In the genomic region with DNA sequence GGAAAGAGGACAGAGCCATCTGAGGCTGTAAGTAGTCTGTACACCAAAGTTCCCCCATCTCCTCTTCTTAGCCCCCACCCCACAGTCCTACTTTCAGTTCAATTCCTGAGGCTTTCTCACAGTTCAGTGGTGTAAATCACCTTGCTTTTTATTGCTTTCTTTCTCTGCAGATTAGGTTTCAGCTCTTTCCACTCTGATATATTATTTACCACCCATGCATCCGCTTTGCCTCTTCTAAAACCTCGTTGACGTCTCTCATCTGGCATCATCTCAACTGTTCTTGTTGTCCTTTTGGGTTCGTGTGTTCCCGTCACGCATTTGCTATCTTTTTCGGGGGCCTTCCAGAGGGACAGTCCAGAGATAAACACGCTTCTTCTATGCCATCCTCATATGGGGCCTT, we compare ENCODE assay signal across 22 cellular contexts.
"Had no signal": no experiment of that assay in that cellular context is flagged by ENCODE, and none has a peak within 500 bp of the region (broad histone marks: within the 10 kb centered on the region; RNA-seq: fewer than 3 reads in every experiment).

No MANE protein-coding gene starts in this region.

- H3K27ac ChIP-seq: RWPE1 had no signal

- ATAC-seq: Panc1, PC-3 had no signal

- H3K4me2 ChIP-seq: SK-N-SH had no signal

- H3K9ac ChIP-seq: SK-N-SH had no signal

- DNase-seq: KBM-7, MV-4-11, NCI-H1048, NCI-H1105, NCI-H1417, NCI-H1436 treated with DMSO at 0.1 percent for 48 hours, NCI-H1694, NCI-H187 treated with DMSO at 0.1 percent for 48 hours, NCI-H2029 treated with DMSO at 0.1 percent for 48 hours, NCI-H2107, NCI-H2171 treated with DMSO at 0.1 percent for 48 hours, NCI-H446, NCI-H510A, NCI-H524 treated with DMSO at 0.1 percent for 48 hours, NCI-H69, NCI-H774, PC-3, SHP77, SK-N-SH, SW 1271 had no signal

- H3K9me3 ChIP-seq: SK-N-SH had no signal
